Comparison of ENCODE assay signal across 8 cellular contexts in the genomic region with DNA sequence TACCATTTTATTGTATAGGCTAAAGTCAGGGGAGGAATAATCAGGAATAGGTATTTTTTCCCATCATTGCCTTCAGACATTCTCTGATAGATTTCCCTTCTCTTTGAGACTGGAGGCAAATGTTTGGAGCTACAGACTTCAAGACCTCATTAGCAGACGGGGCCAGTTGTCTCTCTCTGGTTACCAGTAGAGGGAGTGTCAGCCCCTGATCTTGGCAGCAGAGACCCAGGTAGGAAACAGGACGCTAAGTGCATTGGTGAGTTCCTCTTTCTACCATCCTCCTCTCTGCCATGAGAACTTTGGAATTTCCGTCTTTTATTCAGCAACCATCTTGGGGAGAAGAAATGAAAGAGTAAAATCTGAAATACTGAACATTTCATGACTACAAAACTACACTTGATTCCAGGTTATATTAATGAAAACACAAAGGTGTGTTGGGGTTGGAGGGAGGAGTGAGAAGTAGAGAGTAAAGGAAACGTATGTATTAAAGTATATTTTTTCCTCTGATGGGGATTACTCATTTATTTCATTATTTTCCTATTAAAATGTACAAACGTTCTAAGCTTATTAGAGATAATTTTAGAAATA.
DNase-seq lines count a peak whose midpoint lies in the region; ATAC-seq, FAIRE-seq and TF ChIP-seq lines count a peak whose summit lies in the region.

No MANE protein-coding gene starts in this region.

- H3K9me3 ChIP-seq in endothelial cell of umbilical vein (replicated peaks; ENCODE audit: control insufficient read depth, insufficient read depth, low read length): no peaks in the 10 kb centered on the region

- dilution Hi-C loops in endothelial cell of umbilical vein (cut with MboI; ENCODE audit: extremely low pct_ligation_motif_present, low sequenced_read_pairs): no loop called here

- H3K27me3 ChIP-seq in endothelial cell of umbilical vein (ENCODE audit: control insufficient read depth in 2 of 2, insufficient read depth in 2 of 2, low read length in 2 of 2): no peaks in the 10 kb centered on the region

- TF ChIP-seq POLR2A in endothelial cell of umbilical vein (IDR thresholded peaks at IDR 0.05; ENCODE audit: low read depth, low read length): no peak

- ATAC-seq in GM19397 (IDR thresholded peaks at IDR 0.05; ENCODE audit: unreplicated experiment) (peak; percentile 73), HG03196 (IDR thresholded peaks at IDR 0.05; ENCODE audit: unreplicated experiment) (peak; percentile 76)
- ATAC-seq in activated CD8-positive, alpha-beta memory T cell treated with anti-CD3 and anti-CD28 coated beads, Interleukin-2, amount 10 ng/mL, durations not matched to agents 7 days and 5 days: no peak
- ATAC-seq in activated CD4-positive, CD25-positive, alpha-beta regulatory T cell treated with anti-CD3 and anti-CD28 coated beads, Interleukin-2, amount 50 U/mL, for 24 hours: no peak

- no peaks in the 10 kb centered on the region for H3K4me1 ChIP-seq in endothelial cell of umbilical vein (ENCODE audit: control insufficient read depth, extremely low read depth, insufficient read depth, low read length)

- no peaks in the 10 kb centered on the region for H3K36me3 Mint-ChIP-seq in activated CD8-positive, alpha-beta memory T cell treated with anti-CD3 and anti-CD28 coated beads, Interleukin-2, amount 10 ng/mL, durations not matched to agents 7 days and 5 days

- POLR2A ChIA-PET in endothelial cell of umbilical vein (lab: Charles Lee): no interaction called here

- TF ChIP-seq CTCF in endothelial cell of umbilical vein (IDR thresholded peaks at IDR 0.05; ENCODE audit: extremely low read depth in 1 of 2, insufficient read depth in 1 of 2, low read depth in 1 of 2, low read length in 2 of 2) (peak; percentile 10 to 45), retinal pigment epithelial cell (conservative IDR thresholded peaks at IDR 0.05; ENCODE audit: low read depth, low read length) (peak; percentile 84)

- no peak overlapping the region for H3K4me3 ChIP-seq in endothelial cell of umbilical vein (replicated peaks in 1 of 3; ENCODE audit: insufficient read depth in 1 of 3, low read depth in 1 of 3, low read length in 3 of 3)
- H3K4me3 ChIP-seq in retinal pigment epithelial cell (ENCODE audit: low read length): no peak overlapping the region

- FAIRE-seq in endothelial cell of umbilical vein (lab: Jason Lieb, UNC): no peak

- H3K4me1 Mint-ChIP-seq in activated CD8-positive, alpha-beta memory T cell treated with anti-CD3 and anti-CD28 coated beads, Interleukin-2, amount 10 ng/mL, durations not matched to agents 7 days and 5 days: no peaks in the 10 kb centered on the region

- no peak overlapping the region for H2AFZ ChIP-seq in endothelial cell of umbilical vein (ENCODE audit: low read depth, low read length)

- no peak overlapping the region for H3K27ac ChIP-seq in endothelial cell of umbilical vein (ENCODE audit: insufficient read depth, low read depth, low read length)

- intact Hi-C loops in endothelial cell of umbilical vein (cut with micrococcal nuclease): loop anchor here (5.0 kb wide), 1 partner anchor 700 kb away; no protein-coding TSS in a partner anchor

- no peaks in the 10 kb centered on the region for H3K79me2 ChIP-seq in endothelial cell of umbilical vein (ENCODE audit: control insufficient read depth, insufficient read depth, low read length)

- H3K9me3 Mint-ChIP-seq in activated CD8-positive, alpha-beta memory T cell treated with anti-CD3 and anti-CD28 coated beads, Interleukin-2, amount 10 ng/mL, durations not matched to agents 7 days and 5 days (ENCODE audit: low read depth): no peaks in the 10 kb centered on the region

- CTCF ChIA-PET in endothelial cell of umbilical vein (lab: Charles Lee): no interaction called here
- CTCF ChIA-PET in activated CD8-positive, alpha-beta memory T cell treated with anti-CD3 and anti-CD28 coated beads, Interleukin-2, amount 10 ng/mL, durations not matched to agents 7 days and 5 days (lab: Charles Lee): no interaction called here

- H3K4me3 Mint-ChIP-seq in activated CD8-positive, alpha-beta memory T cell treated with anti-CD3 and anti-CD28 coated beads, Interleukin-2, amount 10 ng/mL, durations not matched to agents 7 days and 5 days: no peak overlapping the region

- H3K36me3 ChIP-seq in endothelial cell of umbilical vein (ENCODE audit: control insufficient read depth in 2 of 2, extremely low read depth in 1 of 2, insufficient read depth in 2 of 2, low read length in 2 of 2): no peaks in the 10 kb centered on the region

- no peaks in the 10 kb centered on the region for H4K20me1 ChIP-seq in endothelial cell of umbilical vein (replicated peaks; ENCODE audit: control insufficient read depth, extremely low read depth, insufficient read depth, low read length)

- H3K4me2 ChIP-seq in endothelial cell of umbilical vein (ENCODE audit: insufficient read depth, low read length): no peak overlapping the region

- H3K9me1 ChIP-seq in endothelial cell of umbilical vein (replicated peaks; ENCODE audit: control insufficient read depth, extremely low read depth, insufficient read depth, low read length): no peaks in the 10 kb centered on the region

- no peak overlapping the region for H3K9ac ChIP-seq in endothelial cell of umbilical vein (replicated peaks; ENCODE audit: extremely low read depth, insufficient read depth, low read length)

- H3K27ac Mint-ChIP-seq in activated CD8-positive, alpha-beta memory T cell treated with anti-CD3 and anti-CD28 coated beads, Interleukin-2, amount 10 ng/mL, durations not matched to agents 7 days and 5 days: no peak overlapping the region

- no peaks in the 10 kb centered on the region for H3K27me3 Mint-ChIP-seq in activated CD8-positive, alpha-beta memory T cell treated with anti-CD3 and anti-CD28 coated beads, Interleukin-2, amount 10 ng/mL, durations not matched to agents 7 days and 5 days

- BruUV-seq in endothelial cell of umbilical vein (replicated peaks; lab: Mats Ljungman, UMichigan): no TSS peak

- DNase-seq in Daoy (ENCODE audit: low read depth): peak; percentile 33
- DNase-seq in NCI-H774 (lab: John Stamatoyannopoulos, UW): peak; percentile 40
- DNase-seq in endothelial cell of umbilical vein (ENCODE audit: low read depth, low spot score): peak; percentile 5
- DNase-seq in retinal pigment epithelial cell (ENCODE audit: low read depth): peak; percentile 3
- no peak for DNase-seq in activated CD8-positive, alpha-beta memory T cell treated with anti-CD3 and anti-CD28 coated beads, Interleukin-2, amount 10 ng/mL, durations not matched to agents 7 days and 5 days

TF ChIP-seq in endothelial cell of umbilical vein, 7 proteins besides CTCF, POLR2A, EP300 and RAD21:
- TF ChIP-seq, protein P1, sequence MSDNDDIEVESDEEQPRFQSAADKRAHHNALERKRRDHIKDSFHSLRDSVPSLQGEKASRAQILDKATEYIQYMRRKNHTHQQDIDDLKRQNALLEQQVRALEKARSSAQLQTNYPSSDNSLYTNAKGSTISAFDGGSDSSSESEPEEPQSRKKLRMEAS (IDR thresholded peaks at IDR 0.05; ENCODE audit: insufficient read depth, insufficient read length): no peak
- TF ChIP-seq GATA2 (IDR thresholded peaks at IDR 0.05; ENCODE audit: insufficient read depth, insufficient read length, low read depth, low read length): no peak

Comparison
In these comparisons a context has a peak if more than half of its experiments do, and no peak if none do; other contexts are left out.
1. ATAC-seq: peak in GM19397 (single experiment) and HG03196 (single experiment); none in activated CD8-positive, alpha-beta memory T cell treated with anti-CD3 and anti-CD28 coated beads, Interleukin-2, amount 10 ng/mL, durations not matched to agents 7 days and 5 days (single experiment) and activated CD4-positive, CD25-positive, alpha-beta regulatory T cell treated with anti-CD3 and anti-CD28 coated beads, Interleukin-2, amount 50 U/mL, for 24 hours (0 of 2).